ENCODE assay signal across 12 cellular contexts in the genomic region with DNA sequence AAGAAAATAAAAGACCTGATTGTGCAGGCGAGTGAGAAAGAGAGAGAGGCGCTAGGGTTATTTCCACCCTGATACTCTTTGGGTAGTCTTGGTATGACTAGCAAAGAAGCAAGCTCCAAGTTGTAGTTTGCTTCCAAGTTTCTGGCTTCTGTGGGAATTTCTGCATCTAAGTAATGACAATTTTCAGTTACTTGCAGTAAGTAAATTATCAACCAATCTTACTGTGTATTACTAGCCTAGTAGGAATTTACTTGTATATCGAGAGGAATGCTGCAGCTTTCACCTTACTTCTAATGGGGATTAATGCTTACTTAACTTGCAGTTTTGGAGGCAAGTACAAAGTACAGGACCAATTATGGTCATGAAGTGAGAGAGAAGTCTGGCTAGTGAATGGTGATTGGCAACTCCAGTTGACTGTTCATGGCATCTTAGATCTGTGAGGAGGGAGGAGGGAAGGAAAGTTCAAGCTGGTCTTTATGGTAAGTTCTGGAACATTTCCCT. TPM values are rescaled to one million over a fixed set of nuclear protein-coding genes. Genes with fewer than 3 reads are reported as not detected.
DNase-seq lines count a peak whose midpoint lies in the region; ATAC-seq and TF ChIP-seq lines count a peak whose summit lies in the region.
"Had no signal": no experiment of that assay in that cellular context is flagged by ENCODE, and none has a peak within 500 bp of the region (broad histone marks: within the 10 kb centered on the region; RNA-seq: fewer than 3 reads in every experiment).

No MANE protein-coding gene starts in this region.

- H3K36me3 ChIP-seq in stomach = no peaks in the 10 kb centered on the region

- H3K27me3 ChIP-seq in stomach = no peaks in the 10 kb centered on the region

- DNase-seq in GM12865 (ENCODE audit: low read depth) = peak; percentile 14
- DNase-seq in amniotic epithelial cell (ENCODE audit: low read depth) = peak; percentile 80
- peak; percentile 99 for DNase-seq in kidney tubule cell (ENCODE audit: low spot score)
- no peak for DNase-seq in stomach
- no peak for DNase-seq in activated CD4-positive, alpha-beta T cell treated with anti-CD3 and anti-CD28 coated beads, Interleukin-2, amount 50 U/mL, for 1 hour
- DNase-seq in erythroblast (lab: John Stamatoyannopoulos, UW) = no peak
- DNase-seq: DMS79 treated with DMSO at 0.1 percent for 48 hours; occipital lobe; PC-3; stimulated activated CD4-positive, alpha-beta T cell treated with anti-CD3 and anti-CD28 coated beads, Interleukin-4, amount 100 ng/mL, for 1 hour; T-helper 9 cell had no signal

- H3K4me1 ChIP-seq in stomach = peaks cover 15 to 98% (median 58%) of the 10 kb centered on the region in 4 donors

- WGBS in stomach, 5 donors = 48 to 65% (median 51%) methylated on average over 3 of the region's 3 CpGs

- TF ChIP-seq POLR2A in stomach (IDR thresholded peaks at IDR 0.05) (no peak), erythroblast (IDR thresholded peaks at IDR 0.05; ENCODE audit: low read length) (no peak)

- no peak for ATAC-seq in HG03039 (IDR thresholded peaks at IDR 0.05; ENCODE audit: unreplicated experiment)
- ATAC-seq: PC-3 had no signal

- no peak for TF ChIP-seq CTCF in GM12865 (IDR thresholded peaks at IDR 0.05; ENCODE audit: insufficient read depth, low read depth, low read length, missing control alignments)
- TF ChIP-seq CTCF in stomach (IDR thresholded peaks at IDR 0.05) = no peak

- H3K27ac ChIP-seq in stomach = peak overlapping the region in 4 of 5 donors; percentile 2 to 39 (median 30)

- H3K9me3 ChIP-seq in stomach = no peaks in the 10 kb centered on the region

- H3K4me3 ChIP-seq in GM12865 (ENCODE audit: low read depth, low read length) (no peak overlapping the region), stomach (no peak overlapping the region)

- TF ChIP-seq EP300 in stomach (IDR thresholded peaks at IDR 0.05) = no peak

- intact Hi-C loops in stomach (cut with DNase I; ENCODE audit: low total_unique reads) = no loop called here

RNA-seq across cellular contexts. Expression of gene TENT4B, which starts 31.9 kb away (rescaled TPM):
- total RNA-seq in stomach = 10 to 100 TPM in 4 of 5 donors, 1 to 10 TPM in 1; 4.1 to 24.1 (median 14.9) TPM
- 1 to 10 TPM; 2.4 to 3.2 (median 2.8) TPM for polyA plus RNA-seq in stomach

Comparison
In these comparisons a context has a peak if more than half of its experiments do, and no peak if none do; other contexts are left out.
1. DNase-seq: peak in GM12865 (single experiment), amniotic epithelial cell (single experiment) and kidney tubule cell (single experiment); none in stomach (single experiment), activated CD4-positive, alpha-beta T cell treated with anti-CD3 and anti-CD28 coated beads, Interleukin-2, amount 50 U/mL, for 1 hour (single experiment) and erythroblast (0 of 2).